ENCODE assay signal across 23 cellular contexts in genomic region chr6:1626481-1626880, GRCh38. TPM values are rescaled to one million over a fixed set of nuclear protein-coding genes. Genes with fewer than 3 reads are reported as not detected.
A peak's percentile ranks its signal among the peaks of the same experiment; 100 is the strongest.
DNase-seq lines count a peak whose midpoint lies in the region; ATAC-seq and TF ChIP-seq lines count a peak whose summit lies in the region.
"Had no signal": no experiment of that assay in that cellular context is flagged by ENCODE, and none has a peak within 500 bp of the region (broad histone marks: within the 10 kb centered on the region; RNA-seq: fewer than 3 reads in every experiment).

No MANE protein-coding gene starts in this region.

- DNase-seq in kidney tubule cell (ENCODE audit: low spot score) = peak; percentile 52
- DNase-seq in thoracic aorta (ENCODE audit: low spot score) = no peak
- no peak for DNase-seq in GM13976 (ENCODE audit: low spot score)
- DNase-seq in KG1 (lab: John Stamatoyannopoulos, UW) = no peak
- DNase-seq in activated CD8-positive, alpha-beta memory T cell treated with anti-CD3 and anti-CD28 coated beads, Interleukin-2, amount 10 ng/mL, durations not matched to agents 7 days and 5 days = no peak
- DNase-seq: activated CD4-positive, alpha-beta T cell treated with anti-CD3 and anti-CD28 coated beads, Interleukin-2, amount 10 ng/mL, durations not matched to agents 24 days and 14 days; activated naive CD8-positive, alpha-beta T cell treated with anti-CD3 and anti-CD28 coated beads, Interleukin-2, amount 10 ng/mL, durations not matched to agents 7 days and 5 days; CD4-positive, CD25-positive, alpha-beta regulatory T cell; colonic mucosa; endodermal cell; lower lobe of right lung; NCI-H1436; NCI-H446; OCI-M1; spleen; stimulated activated CD4-positive, alpha-beta T cell treated with anti-CD3 and anti-CD28 coated beads, Interleukin-4, amount 100 ng/mL, for 24 hours; stimulated activated naive B cell treated with anti-CD40 and anti-IgM and Interleukin-4, amounts not matched to agents 10 μg/mL and 1 μg/mL and 100 μg/mL, for 72 hours had no signal

- CTCF ChIA-PET in HEK293 (lab: Yijun Ruan, JAX) = interaction anchor here (1.2 to 3.9 kb wide), 6 partner anchors 14 to 478 kb away, joined by 3 to 15 read pairs (median 4); no protein-coding TSS in a partner anchor
- CTCF ChIA-PET in activated CD8-positive, alpha-beta memory T cell treated with anti-CD3 and anti-CD28 coated beads, Interleukin-2, amount 10 ng/mL, durations not matched to agents 7 days and 5 days (lab: Charles Lee) = interaction anchor here (0.5 to 0.8 kb wide), 2 partner anchors 29 to 1835 kb away, joined by 3 read pairs; no protein-coding TSS in a partner anchor

- no peaks in the 10 kb centered on the region for H3K36me3 ChIP-seq in HEK293 (ENCODE audit: control insufficient read depth in 2 of 2, insufficient read depth in 1 of 2, low read length in 2 of 2)
- no peaks in the 10 kb centered on the region for H3K36me3 ChIP-seq in thoracic aorta
- H3K36me3 ChIP-seq: colonic mucosa, lower lobe of right lung, right atrium auricular region had no signal

- POLR2A ChIA-PET in HEK293 (lab: Yijun Ruan, JAX) = interaction anchor here (0.7 to 4.9 kb wide), 5 partner anchors 10 to 60 kb away, joined by 3 to 32 read pairs (median 4); partner anchors contain the start of gene FOXC1

- H3K4me1 ChIP-seq in HEK293 (ENCODE audit: control insufficient read depth, insufficient read depth, low read length) (peaks cover 50% of the 10 kb centered on the region), thoracic aorta (ENCODE audit: control insufficient read depth in 1 of 2, low read depth in 2 of 2) (peaks cover 10 to 66% of the 10 kb centered on the region in 2 donors)
- H3K4me1 ChIP-seq: colonic mucosa had no signal

- in situ Hi-C loops in GM13976 (cut with MboI; ENCODE audit: low sequenced_read_pairs, unreplicated experiment) = no loop called here

- H3K9me3 ChIP-seq in HEK293 (ENCODE audit: control insufficient read depth, insufficient read depth, low read depth, low read length) (no peaks in the 10 kb centered on the region), thoracic aorta (no peaks in the 10 kb centered on the region)
- H3K9me3 ChIP-seq: colonic mucosa, lower lobe of right lung, right atrium auricular region, spleen had no signal

- H3K27ac ChIP-seq in HEK293 (ENCODE audit: extremely low read depth, low read depth, low read length) (no peak overlapping the region), thoracic aorta (peak overlapping the region; percentile 97 to 98)
- H3K27ac ChIP-seq: colonic mucosa, KMS-11, lower lobe of right lung, right atrium auricular region, spleen, VCaP had no signal

- H3K27me3 Mint-ChIP-seq in brain = peaks cover 91% of the 10 kb centered on the region
- H3K27me3 Mint-ChIP-seq in activated CD8-positive, alpha-beta memory T cell treated with anti-CD3 and anti-CD28 coated beads, Interleukin-2, amount 10 ng/mL, durations not matched to agents 7 days and 5 days = peaks cover 64% of the 10 kb centered on the region

- H3K9me3 Mint-ChIP-seq in brain = peaks cover 0 to 23% (median 0%) of the 10 kb centered on the region in 5 experiments
- H3K9me3 Mint-ChIP-seq in activated CD8-positive, alpha-beta memory T cell treated with anti-CD3 and anti-CD28 coated beads, Interleukin-2, amount 10 ng/mL, durations not matched to agents 7 days and 5 days (ENCODE audit: low read depth) = no peaks in the 10 kb centered on the region
- H3K9me3 Mint-ChIP-seq: activated CD4-positive, alpha-beta T cell treated with anti-CD3 and anti-CD28 coated beads, Interleukin-2, amount 10 ng/mL, durations not matched to agents 24 days and 14 days; activated naive CD8-positive, alpha-beta T cell treated with anti-CD3 and anti-CD28 coated beads, Interleukin-2, amount 10 ng/mL, durations not matched to agents 7 days and 5 days; CD4-positive, CD25-positive, alpha-beta regulatory T cell; endodermal cell; stimulated activated naive B cell treated with anti-CD40 and anti-IgM and Interleukin-4, amounts not matched to agents 10 μg/mL and 1 μg/mL and 100 μg/mL, for 72 hours; T-helper 2 cell treated with Interferon-gamma antibody and Interleukin-4, amounts not matched to agents 5 μg/mL and 100 μg/mL, for 36 hours had no signal

- no peaks in the 10 kb centered on the region for H3K27me3 ChIP-seq in thoracic aorta (replicated peaks; ENCODE audit: insufficient read depth)

- no peak for ATAC-seq in thoracic aorta (ENCODE audit: insufficient number of reproducible peaks, low FRiP score, low read depth)
- ATAC-seq in activated CD8-positive, alpha-beta memory T cell treated with anti-CD3 and anti-CD28 coated beads, Interleukin-2, amount 10 ng/mL, durations not matched to agents 7 days and 5 days = no peak
- ATAC-seq: lower lobe of right lung; stimulated activated naive B cell treated with anti-CD40 and anti-IgM and Interleukin-4, amounts not matched to agents 10 μg/mL and 1 μg/mL and 100 μg/mL, for 72 hours had no signal

- peaks cover 18% of the 10 kb centered on the region for H3K4me1 Mint-ChIP-seq in brain
- H3K4me1 Mint-ChIP-seq in activated CD8-positive, alpha-beta memory T cell treated with anti-CD3 and anti-CD28 coated beads, Interleukin-2, amount 10 ng/mL, durations not matched to agents 7 days and 5 days = peaks cover 9% of the 10 kb centered on the region

- peaks cover 19% of the 10 kb centered on the region for H3K36me3 Mint-ChIP-seq in brain
- H3K36me3 Mint-ChIP-seq in activated CD8-positive, alpha-beta memory T cell treated with anti-CD3 and anti-CD28 coated beads, Interleukin-2, amount 10 ng/mL, durations not matched to agents 7 days and 5 days = peaks cover 4% of the 10 kb centered on the region

- TF ChIP-seq CTCF in HEK293 (tag by site-specific recombination; IDR thresholded peaks at IDR 0.05) = no peak
- TF ChIP-seq CTCF in brain (conservative IDR thresholded peaks at IDR 0.05) = no peak
- TF ChIP-seq CTCF in thoracic aorta (IDR thresholded peaks at IDR 0.05) = no peak
- TF ChIP-seq CTCF in GM13976 (IDR thresholded peaks at IDR 0.05; ENCODE audit: borderline replicate concordance, control extremely low read depth, extremely low read depth, insufficient read depth, missing control alignments) = no peak

- H3K4me3 ChIP-seq in HEK293 (ENCODE audit: low read depth, low read length) = no peak overlapping the region
- H3K4me3 ChIP-seq in thoracic aorta = peak overlapping the region; percentile 81
- H3K4me3 ChIP-seq: colonic mucosa, lower lobe of right lung, right atrium auricular region had no signal

- no peak overlapping the region for H3K27ac Mint-ChIP-seq in brain
- no peak overlapping the region for H3K27ac Mint-ChIP-seq in activated CD8-positive, alpha-beta memory T cell treated with anti-CD3 and anti-CD28 coated beads, Interleukin-2, amount 10 ng/mL, durations not matched to agents 7 days and 5 days
- H3K27ac Mint-ChIP-seq: activated CD4-positive, alpha-beta T cell treated with anti-CD3 and anti-CD28 coated beads, Interleukin-2, amount 10 ng/mL, durations not matched to agents 24 days and 14 days; activated naive CD8-positive, alpha-beta T cell treated with anti-CD3 and anti-CD28 coated beads, Interleukin-2, amount 10 ng/mL, durations not matched to agents 7 days and 5 days; CD4-positive, CD25-positive, alpha-beta regulatory T cell; endodermal cell; stimulated activated naive B cell treated with anti-CD40 and anti-IgM and Interleukin-4, amounts not matched to agents 10 μg/mL and 1 μg/mL and 100 μg/mL, for 72 hours; T-helper 2 cell treated with Interferon-gamma antibody and Interleukin-4, amounts not matched to agents 5 μg/mL and 100 μg/mL, for 36 hours had no signal

- peak overlapping the region in 3 of 5 experiments; percentile 38 to 68 (median 55) for H3K4me3 Mint-ChIP-seq in brain
- H3K4me3 Mint-ChIP-seq in activated CD8-positive, alpha-beta memory T cell treated with anti-CD3 and anti-CD28 coated beads, Interleukin-2, amount 10 ng/mL, durations not matched to agents 7 days and 5 days = no peak overlapping the region
- H3K4me3 Mint-ChIP-seq: activated CD4-positive, alpha-beta T cell treated with anti-CD3 and anti-CD28 coated beads, Interleukin-2, amount 10 ng/mL, durations not matched to agents 24 days and 14 days; activated naive CD8-positive, alpha-beta T cell treated with anti-CD3 and anti-CD28 coated beads, Interleukin-2, amount 10 ng/mL, durations not matched to agents 7 days and 5 days; endodermal cell; T-helper 2 cell treated with Interferon-gamma antibody and Interleukin-4, amounts not matched to agents 5 μg/mL and 100 μg/mL, for 36 hours had no signal

TF ChIP-seq in HEK293, 187 proteins besides CTCF, POLR2A, EP300 and RAD21 (continues in another document):
- TF ChIP-seq PRDM6 (tag by site-specific recombination; IDR thresholded peaks at IDR 0.05) = peak; percentile 94

RNA-seq across cellular contexts. Expression of gene FOXC1, which starts 16.8 kb away (rescaled TPM):
- polyA plus RNA-seq in brain (ENCODE audit: insufficient read depth, low read depth, low replicate concordance) = 7.9 TPM
- total RNA-seq in thoracic aorta = 100 to 1,000 TPM; 103 to 109 TPM
- under 1 TPM in 1 of 2 experiments, not detected in 1; 0.26 TPM for total RNA-seq in activated CD8-positive, alpha-beta memory T cell treated with anti-CD3 and anti-CD28 coated beads, Interleukin-2, amount 10 ng/mL, durations not matched to agents 7 days and 5 days
- total RNA-seq: activated naive CD8-positive, alpha-beta T cell treated with anti-CD3 and anti-CD28 coated beads, Interleukin-2, amount 10 ng/mL, durations not matched to agents 7 days and 5 days; CD4-positive, CD25-positive, alpha-beta regulatory T cell had no signal
- polyA plus RNA-seq: CD4-positive, CD25-positive, alpha-beta regulatory T cell had no signal

Comparison
In these comparisons a context has a peak if more than half of its experiments do, and no peak if none do; other contexts are left out.
1. RNA of gene FOXC1, which starts 16.8 kb away (total RNA-seq): 103 to 109 TPM in thoracic aorta; 0.26 TPM in activated CD8-positive, alpha-beta memory T cell treated with anti-CD3 and anti-CD28 coated beads, Interleukin-2, amount 10 ng/mL, durations not matched to agents 7 days and 5 days; every median in the first group is over 10 times any median in the second.